In genomic region chr3:105166893-105167292, GRCh38 we compare ENCODE assay signal across 27 cellular contexts.
DNase-seq lines count a peak whose midpoint lies in the region; ATAC-seq and TF ChIP-seq lines count a peak whose summit lies in the region.
"Had no signal": no experiment of that assay in that cellular context is flagged by ENCODE, and none has a peak within 500 bp of the region (broad histone marks: within the 10 kb centered on the region; RNA-seq: fewer than 3 reads in every experiment).

No MANE protein-coding gene starts in this region.

- DNase-seq in AG04450 (ENCODE audit: low read depth, low spot score) (peak; percentile 47), GM04503 (ENCODE audit: low read depth) (peak; percentile 39), astrocyte of the spinal cord (ENCODE audit: low read depth, low spot score) (peak; percentile 68), iris pigment epithelial cell (ENCODE audit: low read depth) (peak; percentile 80), islet precursor cell (no peak), GF-D8 (lab: John Stamatoyannopoulos, UW) (no peak)
- no peak for DNase-seq in CD8-positive, alpha-beta memory T cell
- DNase-seq: 8988T; activated CD4-positive, alpha-beta memory T cell treated with anti-CD3 and anti-CD28 coated beads, Interleukin-2, amount 10 ng/mL, durations not matched to agents 7 days and 5 days; activated CD4-positive, alpha-beta T cell treated with anti-CD3 and anti-CD28 coated beads for 1 hour; activated CD8-positive, alpha-beta memory T cell treated with anti-CD3 and anti-CD28 coated beads, Interleukin-2, amount 50 U/mL, for 4 hours; activated naive CD4-positive, alpha-beta T cell treated with anti-CD3 and anti-CD28 coated beads, Interleukin-2, amount 50 U/mL, for 16 hours; DMS153; effector memory CD4-positive, alpha-beta T cell; hippocampal formation; NCI-H1048; NCI-H1694; nephron progenitor cell; retina; SHP77 treated with DMSO at 0.1 percent for 48 hours; stimulated activated naive CD4-positive, alpha-beta T cell treated with Interleukin-2 at 50 U/mL for 16 hours; upper lobe of right lung had no signal

- no peaks in the 10 kb centered on the region for H3K9me3 ChIP-seq in AG04450 (ENCODE audit: control insufficient read depth, insufficient read depth, low read length)
- no peaks in the 10 kb centered on the region for H3K9me3 ChIP-seq in CD8-positive, alpha-beta memory T cell (ENCODE audit: low read length)
- H3K9me3 ChIP-seq: BLaER1 treated with 17β-estradiol and CSF1 and Interleukin-3, amounts not matched to agents 10 nM and 100 nM; upper lobe of right lung had no signal

- TF ChIP-seq CTCF in AG04450 (IDR thresholded peaks at IDR 0.05; ENCODE audit: low read depth, low read length) (no peak), astrocyte of the spinal cord (IDR thresholded peaks at IDR 0.05; ENCODE audit: low read depth, low read length) (no peak)

- no peak for ATAC-seq in GM18867 (IDR thresholded peaks at IDR 0.05; ENCODE audit: unreplicated experiment)
- ATAC-seq: upper lobe of right lung had no signal

- CTCF ChIA-PET in AG04450 (lab: Charles Lee): no interaction called here
- CTCF ChIA-PET in CD8-positive, alpha-beta memory T cell (lab: Charles Lee): no interaction called here

- H3K27me3 Mint-ChIP-seq in CD8-positive, alpha-beta memory T cell: peaks cover 0 to 6% of the 10 kb centered on the region in 2 donors
- H3K27me3 Mint-ChIP-seq: activated CD4-positive, alpha-beta memory T cell treated with anti-CD3 and anti-CD28 coated beads, Interleukin-2, amount 10 ng/mL, durations not matched to agents 7 days and 5 days had no signal

- no peaks in the 10 kb centered on the region for H3K4me1 Mint-ChIP-seq in CD8-positive, alpha-beta memory T cell
- H3K4me1 Mint-ChIP-seq: activated CD4-positive, alpha-beta memory T cell treated with anti-CD3 and anti-CD28 coated beads, Interleukin-2, amount 10 ng/mL, durations not matched to agents 7 days and 5 days; nephron progenitor cell had no signal

- no peaks in the 10 kb centered on the region for H3K27me3 ChIP-seq in AG04450 (ENCODE audit: control insufficient read depth, insufficient read depth, low read length)
- H3K27me3 ChIP-seq in CD8-positive, alpha-beta memory T cell (ENCODE audit: insufficient read depth, low read length, poor library complexity, severe bottlenecking): no peaks in the 10 kb centered on the region
- H3K27me3 ChIP-seq: BLaER1 treated with 17β-estradiol and CSF1 and Interleukin-3, amounts not matched to agents 10 nM and 100 nM; upper lobe of right lung had no signal

- H3K4me3 Mint-ChIP-seq in CD8-positive, alpha-beta memory T cell: no peak overlapping the region
- H3K4me3 Mint-ChIP-seq: activated CD4-positive, alpha-beta memory T cell treated with anti-CD3 and anti-CD28 coated beads, Interleukin-2, amount 10 ng/mL, durations not matched to agents 7 days and 5 days; nephron progenitor cell had no signal

- H3K27ac Mint-ChIP-seq in CD8-positive, alpha-beta memory T cell: no peak overlapping the region
- H3K27ac Mint-ChIP-seq: activated CD4-positive, alpha-beta memory T cell treated with anti-CD3 and anti-CD28 coated beads, Interleukin-2, amount 10 ng/mL, durations not matched to agents 7 days and 5 days; nephron progenitor cell had no signal

- in situ Hi-C loops in astrocyte of the spinal cord (cut with HindIII; ENCODE audit: low sequenced_read_pairs): no loop called here

- H3K27ac ChIP-seq in AG04450 (ENCODE audit: low read depth, low read length): no peak overlapping the region
- no peak overlapping the region for H3K27ac ChIP-seq in CD8-positive, alpha-beta memory T cell (ENCODE audit: low read depth, low read length)
- H3K27ac ChIP-seq: BLaER1 treated with 17β-estradiol and CSF1 and Interleukin-3, amounts not matched to agents 10 nM and 100 nM; coronary artery; parathyroid adenoma; skin epidermis; upper lobe of right lung had no signal

- no peaks in the 10 kb centered on the region for H3K4me1 ChIP-seq in CD8-positive, alpha-beta memory T cell (ENCODE audit: insufficient read depth, low read length)
- H3K4me1 ChIP-seq: BLaER1 treated with 17β-estradiol and CSF1 and Interleukin-3, amounts not matched to agents 10 nM and 100 nM; parathyroid adenoma; upper lobe of right lung had no signal

- H3K4me3 ChIP-seq in AG04450 (ENCODE audit: low read depth, low read length): no peak overlapping the region
- H3K4me3 ChIP-seq in astrocyte of the spinal cord (ENCODE audit: low read depth, low read length): no peak overlapping the region
- no peak overlapping the region for H3K4me3 ChIP-seq in CD8-positive, alpha-beta memory T cell (ENCODE audit: low read length)
- H3K4me3 ChIP-seq: BLaER1 treated with 17β-estradiol and CSF1 and Interleukin-3, amounts not matched to agents 10 nM and 100 nM; coronary artery; skin epidermis; upper lobe of right lung had no signal

- POLR2A ChIA-PET in AG04450 (lab: Yijun Ruan, JAX): interaction anchor here (0.6 kb wide), 1 partner anchor 200 kb away, joined by 3 read pairs; no protein-coding TSS in a partner anchor
- POLR2A ChIA-PET in CD8-positive, alpha-beta memory T cell (lab: Charles Lee): no interaction called here

- H3K36me3 Mint-ChIP-seq in CD8-positive, alpha-beta memory T cell: no peaks in the 10 kb centered on the region

- H3K9me3 Mint-ChIP-seq in CD8-positive, alpha-beta memory T cell: no peaks in the 10 kb centered on the region
- H3K9me3 Mint-ChIP-seq: activated CD4-positive, alpha-beta memory T cell treated with anti-CD3 and anti-CD28 coated beads, Interleukin-2, amount 10 ng/mL, durations not matched to agents 7 days and 5 days; nephron progenitor cell had no signal

- H3K36me3 ChIP-seq in CD8-positive, alpha-beta memory T cell (ENCODE audit: insufficient read depth, low read length): no peaks in the 10 kb centered on the region
- H3K36me3 ChIP-seq: BLaER1 treated with 17β-estradiol and CSF1 and Interleukin-3, amounts not matched to agents 10 nM and 100 nM; upper lobe of right lung had no signal

Comparison
In these comparisons a context has a peak if more than half of its experiments do, and no peak if none do; other contexts are left out.
1. DNase-seq: peak in AG04450 (single experiment), GM04503 (single experiment), astrocyte of the spinal cord (single experiment) and iris pigment epithelial cell (single experiment); none in islet precursor cell (single experiment), CD8-positive, alpha-beta memory T cell (0 of 5) and GF-D8 (single experiment).